15 cellular contexts compared by ENCODE assay signal in the genomic region with DNA sequence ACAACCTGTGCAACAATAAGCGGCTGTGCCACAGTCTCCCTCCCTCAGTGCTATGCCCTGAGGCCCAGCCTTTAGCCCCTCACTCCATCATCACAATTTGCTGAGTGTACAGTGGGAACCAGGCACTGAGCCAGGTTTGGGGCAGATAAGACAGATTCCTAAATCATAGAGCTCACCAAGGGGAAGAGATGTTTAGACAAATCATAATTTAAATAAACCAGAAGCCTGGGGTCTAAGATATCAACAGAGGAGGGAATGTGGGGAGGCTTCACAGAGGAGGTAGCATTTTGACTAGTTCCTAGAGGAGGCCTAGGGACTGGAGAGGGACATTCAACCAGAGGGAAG.
"Had no signal": no experiment of that assay in that cellular context is flagged by ENCODE, and none has a peak within 500 bp of the region (broad histone marks: within the 10 kb centered on the region; RNA-seq: fewer than 3 reads in every experiment).

No MANE protein-coding gene starts in this region.

- H3K27ac ChIP-seq: adrenal gland, neutrophil, stomach, testis, VCaP had no signal

- H3K4me3 ChIP-seq: adrenal gland, stomach, testis had no signal

- H3K27me3 ChIP-seq: adrenal gland, neutrophil, stomach, testis had no signal

- ATAC-seq: activated CD4-positive, alpha-beta T cell treated with anti-CD3 and anti-CD28 coated beads for 36 hours; naive thymus-derived CD8-positive, alpha-beta T cell had no signal

- H3K9me3 ChIP-seq: adrenal gland, neutrophil, stomach, testis had no signal

- H3K4me1 ChIP-seq: adrenal gland, testis had no signal

- H3K36me3 ChIP-seq: adrenal gland, neutrophil had no signal

- FAIRE-seq: islet of Langerhans, small intestine had no signal

- DNase-seq: activated CD4-positive, alpha-beta memory T cell treated with anti-CD3 and anti-CD28 coated beads, Interleukin-2, amount 10 ng/mL, durations not matched to agents 7 days and 5 days; activated CD4-positive, alpha-beta T cell treated with anti-CD3 and anti-CD28 coated beads for 36 hours; activated effector memory CD4-positive, alpha-beta T cell treated with anti-CD3 and anti-CD28 coated beads, Interleukin-2, amount 50 U/mL, for 16 hours; activated T-cell treated with anti-CD3 and anti-CD28 coated beads, Interleukin-2, amount 50 U/mL, for 24 hours; effector memory CD4-positive, alpha-beta T cell; naive thymus-derived CD8-positive, alpha-beta T cell; small intestine; stimulated activated CD4-positive, alpha-beta T cell treated with anti-CD3 and anti-CD28 coated beads, Interleukin-4, amount 100 ng/mL, for 24 hours; stimulated activated CD8-positive, alpha-beta memory T cell treated with anti-CD3 and anti-CD28 coated beads, Interleukin-4, amount 100 ng/mL, for 48 hours; stomach; testis had no signal
